15 cellular contexts compared by ENCODE assay signal in the genomic region with DNA sequence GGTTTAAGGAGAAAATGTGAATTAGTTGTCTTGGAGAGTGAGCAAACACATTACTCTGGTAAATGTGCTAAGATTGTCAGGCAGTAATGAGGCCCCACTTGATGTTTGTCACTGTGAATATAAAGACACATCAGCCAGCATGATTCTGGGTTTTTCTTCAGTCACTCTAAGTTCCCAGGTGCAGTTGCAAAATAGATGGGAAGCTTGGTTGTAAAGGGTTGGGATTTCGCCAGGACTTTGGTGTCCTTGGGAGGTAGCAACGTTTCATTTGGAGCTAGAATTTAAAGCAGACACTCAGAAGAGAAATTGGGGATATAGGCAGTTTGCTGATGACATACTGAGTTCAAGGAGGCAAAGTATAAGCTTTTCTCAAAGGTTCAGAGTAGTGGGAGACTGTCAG.
"Had no signal": no experiment of that assay in that cellular context is flagged by ENCODE, and none has a peak within 500 bp of the region (broad histone marks: within the 10 kb centered on the region; RNA-seq: fewer than 3 reads in every experiment).

No MANE protein-coding gene starts in this region.

- H3K27ac ChIP-seq: right lobe of liver, upper lobe of right lung had no signal

- H3K4me1 Mint-ChIP-seq: naive thymus-derived CD8-positive, alpha-beta T cell; stimulated activated naive B cell treated with anti-CD40 and anti-IgM and Interleukin-4, amounts not matched to agents 10 μg/mL and 1 μg/mL and 100 μg/mL, for 72 hours had no signal

- H3K9me3 ChIP-seq: mucosa of descending colon, right lobe of liver, upper lobe of right lung had no signal

- DNase-seq: activated CD4-positive, alpha-beta memory T cell treated with anti-CD3 and anti-CD28 coated beads for 36 hours; activated effector memory CD4-positive, alpha-beta T cell treated with anti-CD3 and anti-CD28 coated beads, Interleukin-2, amount 50 U/mL, for 16 hours; activated T-cell treated with anti-CD3 and anti-CD28 coated beads, Interleukin-2, amount 50 U/mL, for 4 hours; anterior cingulate cortex; hypothalamus; mucosa of descending colon; naive thymus-derived CD8-positive, alpha-beta T cell; right lobe of liver; stimulated activated CD4-positive, alpha-beta T cell treated with anti-CD3 and anti-CD28 coated beads, Interleukin-2, amount 100 ng/mL, for 24 hours; stimulated activated naive B cell treated with anti-CD40 and anti-IgM and Interleukin-4, amounts not matched to agents 10 μg/mL and 1 μg/mL and 100 μg/mL, for 72 hours; T-helper 9 cell; upper lobe of right lung had no signal

- H3K36me3 Mint-ChIP-seq: activated CD4-positive, alpha-beta memory T cell treated with anti-CD3 and anti-CD28 coated beads for 36 hours; activated naive CD4-positive, alpha-beta T cell treated with anti-CD3 and anti-CD28 coated beads, Interleukin-2, amount 50 U/mL, for 72 hours had no signal

- H3K27me3 Mint-ChIP-seq: activated CD4-positive, alpha-beta memory T cell treated with anti-CD3 and anti-CD28 coated beads for 36 hours; naive thymus-derived CD8-positive, alpha-beta T cell; stimulated activated naive B cell treated with anti-CD40 and anti-IgM and Interleukin-4, amounts not matched to agents 10 μg/mL and 1 μg/mL and 100 μg/mL, for 72 hours had no signal

- ATAC-seq: activated naive CD4-positive, alpha-beta T cell treated with anti-CD3 and anti-CD28 coated beads, Interleukin-2, amount 50 U/mL, for 72 hours; activated T-cell treated with anti-CD3 and anti-CD28 coated beads, Interleukin-2, amount 50 U/mL, for 4 hours; esophagus mucosa; mucosa of descending colon; naive thymus-derived CD8-positive, alpha-beta T cell; stimulated activated naive B cell treated with anti-CD40 and anti-IgM and Interleukin-4, amounts not matched to agents 10 μg/mL and 1 μg/mL and 100 μg/mL, for 72 hours; upper lobe of right lung had no signal

- H3K4me3 Mint-ChIP-seq: activated CD4-positive, alpha-beta memory T cell treated with anti-CD3 and anti-CD28 coated beads for 36 hours; activated T-cell treated with anti-CD3 and anti-CD28 coated beads, Interleukin-2, amount 50 U/mL, for 4 hours; naive thymus-derived CD8-positive, alpha-beta T cell; stimulated activated naive B cell treated with anti-CD40 and anti-IgM and Interleukin-4, amounts not matched to agents 10 μg/mL and 1 μg/mL and 100 μg/mL, for 72 hours had no signal

- H3K36me3 ChIP-seq: right lobe of liver, upper lobe of right lung had no signal

- H3K27ac Mint-ChIP-seq: activated CD4-positive, alpha-beta memory T cell treated with anti-CD3 and anti-CD28 coated beads for 36 hours; stimulated activated naive B cell treated with anti-CD40 and anti-IgM and Interleukin-4, amounts not matched to agents 10 μg/mL and 1 μg/mL and 100 μg/mL, for 72 hours had no signal

- H3K9me3 Mint-ChIP-seq: activated naive CD4-positive, alpha-beta T cell treated with anti-CD3 and anti-CD28 coated beads, Interleukin-2, amount 50 U/mL, for 72 hours; activated T-cell treated with anti-CD3 and anti-CD28 coated beads, Interleukin-2, amount 50 U/mL, for 4 hours; naive thymus-derived CD8-positive, alpha-beta T cell; stimulated activated naive B cell treated with anti-CD40 and anti-IgM and Interleukin-4, amounts not matched to agents 10 μg/mL and 1 μg/mL and 100 μg/mL, for 72 hours had no signal

- H3K4me3 ChIP-seq: lung, mucosa of descending colon, right lobe of liver, upper lobe of right lung had no signal
